In the genomic region with DNA sequence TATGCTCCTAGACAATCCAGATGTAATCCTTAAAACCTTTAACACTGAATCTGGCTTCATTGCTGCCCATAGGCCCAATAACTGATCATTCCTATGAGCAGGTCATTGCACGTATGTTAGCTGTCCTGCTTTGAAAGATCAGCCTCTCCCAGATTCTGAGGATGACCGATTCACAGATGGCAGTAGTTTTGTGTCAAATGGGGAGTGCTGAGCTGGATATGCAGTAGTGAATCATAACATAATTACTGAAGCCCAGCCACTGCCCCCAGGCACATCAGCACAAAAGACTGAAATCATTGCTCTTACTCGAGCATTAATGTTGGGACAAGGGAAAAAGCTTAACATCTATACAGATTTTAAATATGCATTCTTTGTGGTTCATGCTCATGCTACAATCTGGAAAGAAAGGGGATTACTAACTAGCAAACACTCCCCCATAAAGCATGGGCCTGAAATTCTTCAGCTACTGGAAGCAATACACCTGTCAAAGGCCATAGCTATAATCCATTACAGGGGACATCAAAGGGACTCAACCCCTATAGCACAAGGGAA, we compare ENCODE assay signal across 21 cellular contexts. TPM values are rescaled to one million over a fixed set of nuclear protein-coding genes. Genes with fewer than 3 reads are reported as not detected.
DNase-seq lines count a peak whose midpoint lies in the region; ATAC-seq, FAIRE-seq and TF ChIP-seq lines count a peak whose summit lies in the region.
"Had no signal": no experiment of that assay in that cellular context is flagged by ENCODE, and none has a peak within 500 bp of the region (broad histone marks: within the 10 kb centered on the region; RNA-seq: fewer than 3 reads in every experiment).

No MANE protein-coding gene starts in this region.

- no peak overlapping the region for H3K4me2 ChIP-seq in A549
- H3K4me2 ChIP-seq: GM23338 had no signal

- TF ChIP-seq RAD21 in A549 (conservative IDR thresholded peaks at IDR 0.05 in 1 of 2, IDR thresholded peaks at IDR 0.05 in 1 of 2), result no peak

- no peak for TF ChIP-seq CTCF in A549 (IDR thresholded peaks at IDR 0.05)

- no peak for DNase-seq in A549 (ENCODE audit: low read depth in 1 of 2, low spot score in 1 of 2)
- peak; percentile 4 for DNase-seq in GM04504 (ENCODE audit: low read depth)
- DNase-seq in RPMI7951 (ENCODE audit: low read depth), result peak; percentile 48
- no peak for DNase-seq in GF-D8 (lab: John Stamatoyannopoulos, UW)
- DNase-seq: DMS53, KBM-7, NCI-H1092 treated with DMSO at 0.1 percent for 48 hours, NCI-H1436 treated with DMSO at 0.1 percent for 48 hours, NCI-H1930, NCI-H510A treated with DMSO at 0.1 percent for 48 hours, NCI-H774 had no signal

- H3K4me3 ChIP-seq in A549, result no peak overlapping the region
- H3K4me3 ChIP-seq: GM23338 had no signal

- CTCF ChIA-PET in A549 (lab: Yijun Ruan, JAX), result no interaction called here

- POLR2A ChIA-PET in A549 (lab: Yijun Ruan, JAX), result no interaction called here

- ATAC-seq in A549 (no peak), esophagus mucosa (peak; percentile 87), HG03159 (IDR thresholded peaks at IDR 0.05; ENCODE audit: unreplicated experiment) (no peak), HG02763 (IDR thresholded peaks at IDR 0.05; ENCODE audit: unreplicated experiment) (no peak), HG03045 (IDR thresholded peaks at IDR 0.05; ENCODE audit: unreplicated experiment) (no peak)
- ATAC-seq: GM23338, HCT116, HepG2, Panc1 had no signal

- H3K9me3 ChIP-seq in A549, result no peaks in the 10 kb centered on the region

- peak; percentile 54 for FAIRE-seq in A549 (lab: Jason Lieb, UNC)
- FAIRE-seq: D721Med, GM12891, HepG2 had no signal

- TF ChIP-seq POLR2A in A549 (IDR thresholded peaks at IDR 0.05; ENCODE audit: low read length), result no peak

- no peak overlapping the region for H3K27ac ChIP-seq in A549

- no peak for TF ChIP-seq EP300 in A549 (IDR thresholded peaks at IDR 0.05)

- WGBS in A549 (ENCODE audit: missing lambda C conversion rate), result 39% methylated on average over 3 of the region's 3 CpGs

- no peaks in the 10 kb centered on the region for H3K4me1 ChIP-seq in A549

TF ChIP-seq in A549, 52 proteins besides CTCF, POLR2A, EP300 and RAD21:
- TF ChIP-seq, protein P1, sequence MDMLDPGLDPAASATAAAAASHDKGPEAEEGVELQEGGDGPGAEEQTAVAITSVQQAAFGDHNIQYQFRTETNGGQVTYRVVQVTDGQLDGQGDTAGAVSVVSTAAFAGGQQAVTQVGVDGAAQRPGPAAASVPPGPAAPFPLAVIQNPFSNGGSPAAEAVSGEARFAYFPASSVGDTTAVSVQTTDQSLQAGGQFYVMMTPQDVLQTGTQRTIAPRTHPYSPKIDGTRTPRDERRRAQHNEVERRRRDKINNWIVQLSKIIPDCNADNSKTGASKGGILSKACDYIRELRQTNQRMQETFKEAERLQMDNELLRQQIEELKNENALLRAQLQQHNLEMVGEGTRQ (IDR thresholded peaks at IDR 0.05), result no peak
- no peak for TF ChIP-seq HEYL (CRISPR knock-in tag; IDR thresholded peaks at IDR 0.05)
TF ChIP-seq in A549: peak in this region for 0.

RNA-seq across cellular contexts. Expression of gene ZNF280C, which starts 16.4 kb away (rescaled TPM):
- 14.9 and 18.8 TPM in 2 replicates for polyA plus RNA-seq in A549 (2011; rRNA removed)
- polyA plus RNA-seq in A549 (2012; cell fraction: cytosol; rRNA removed), result 3.2 and 3.7 TPM in 2 replicates
- polyA plus RNA-seq in A549 (2012; cell fraction: nucleus; rRNA removed), result 3.7 and 7.2 TPM in 2 replicates
- polyA plus RNA-seq in A549 (2017; fragmentation: RNase III; extraction: RNeasy Plus Mini Kit Qiagen cat#74134 plus additional on column Dnase treatment), result 3.9 to 4.4 TPM (median 4.3 TPM) in 3 replicates
- polyA minus RNA-seq in A549 (2011; rRNA and poly(A)+ RNA removed), result 12.2 and 13.1 TPM in 2 replicates
- 2.8 and 4.1 TPM in 2 replicates for total RNA-seq in RPMI7951 (2014; rRNA removed; shearing (Covaris generic))
- 2.9 TPM for total RNA-seq in esophagus mucosa

RNA-seq across cellular contexts. Expression of gene SLC25A14, which starts 54.6 kb away (rescaled TPM):
- polyA plus RNA-seq in A549 (2011; rRNA removed) (28.8 and 34.8 TPM in 2 replicates), A549 (2017; fragmentation: RNase III; extraction: RNeasy Plus Mini Kit Qiagen cat#74134 plus additional on column Dnase treatment) (21.0 to 23.0 TPM (median 22.2 TPM) in 3 replicates)
- 9.5 and 9.6 TPM in 2 replicates for polyA plus RNA-seq in A549 (2012; cell fraction: cytosol; rRNA removed)
- polyA plus RNA-seq in A549 (2012; cell fraction: nucleus; rRNA removed), result 9.0 and 15.6 TPM in 2 replicates
- polyA minus RNA-seq in A549 (2011; rRNA and poly(A)+ RNA removed), result 8.3 and 11.9 TPM in 2 replicates
- total RNA-seq in RPMI7951 (2014; rRNA removed; shearing (Covaris generic)), result 13.2 and 14.1 TPM in 2 replicates
- 8.4 TPM for total RNA-seq in esophagus mucosa

Comparison
In these comparisons a context has a peak if more than half of its experiments do, and no peak if none do; other contexts are left out.
1. DNase-seq: peak in GM04504 (single experiment) and RPMI7951 (single experiment); none in A549 (0 of 2) and GF-D8 (single experiment).